ENCODE assay signal across 1 cellular context in the genomic region with DNA sequence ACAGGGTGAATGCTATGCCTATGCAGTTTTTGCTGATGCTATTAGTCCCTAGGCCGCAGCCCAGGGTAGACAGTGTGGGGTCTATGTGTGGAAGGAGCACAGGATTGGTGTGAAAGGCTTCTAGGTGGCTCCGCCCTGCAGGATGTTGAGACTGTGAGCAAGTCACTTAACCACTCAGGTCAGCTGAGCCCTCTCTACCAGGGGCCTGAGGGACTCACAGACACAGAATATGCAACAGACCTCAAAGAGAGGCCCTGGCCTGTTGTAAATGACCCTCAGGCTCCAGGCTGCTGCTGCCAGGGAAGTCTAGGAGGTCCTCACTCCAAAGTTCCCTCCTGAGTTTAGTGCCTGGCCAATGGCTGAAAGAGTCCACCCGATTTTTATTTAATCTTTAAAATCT.
TF ChIP-seq lines count a peak whose summit lies in the region.

No MANE protein-coding gene starts in this region.

TF ChIP-seq in K562, 482 proteins besides CTCF, POLR2A, EP300 and RAD21:
- TF ChIP-seq DPF2 (IDR thresholded peaks at IDR 0.05) (no peak), PRPF4 (IDR thresholded peaks at IDR 0.05; ENCODE audit: insufficient read depth, low read depth, low read length, poor library complexity, severe bottlenecking) (no peak), TFAM (CRISPR knock-in tag; conservative IDR thresholded peaks at IDR 0.05) (no peak), MCM2 (IDR thresholded peaks at IDR 0.05; ENCODE audit: low read depth) (no peak), EHMT2 (IDR thresholded peaks at IDR 0.05) (no peak), MCM5 (IDR thresholded peaks at IDR 0.05; ENCODE audit: low read depth) (no peak), ZNF121 (CRISPR knock-in tag; conservative IDR thresholded peaks at IDR 0.05) (no peak), NFE2 (IDR thresholded peaks at IDR 0.05; ENCODE audit: low read depth) (no peak)
